1 cellular context compared by ENCODE assay signal in the genomic region with DNA sequence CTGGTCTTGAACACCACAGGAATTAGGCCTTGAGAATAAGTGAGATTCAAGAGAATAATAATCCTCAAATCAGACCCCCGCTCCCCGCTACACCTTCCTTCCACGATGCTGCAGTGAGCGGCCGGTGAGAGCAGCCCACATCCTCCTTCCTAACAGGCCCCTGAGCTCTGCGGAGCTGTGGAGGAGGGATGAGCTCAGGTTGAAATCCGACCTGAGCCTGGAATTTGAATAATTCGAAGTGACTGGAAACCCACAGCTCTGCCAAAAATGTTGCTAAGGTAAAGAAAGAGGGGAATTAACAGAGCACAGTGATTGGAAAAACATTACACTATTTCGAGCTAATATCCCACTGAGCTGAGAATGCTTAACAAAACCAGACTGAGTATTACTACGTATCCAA.
TF ChIP-seq lines count a peak whose summit lies in the region.

No MANE protein-coding gene starts in this region.

TF ChIP-seq in SK-N-SH, 30 proteins besides CTCF, POLR2A, EP300 and RAD21 (continued from another document):
- TF ChIP-seq PBX3 (IDR thresholded peaks at IDR 0.05) (no peak), RFX5 (IDR thresholded peaks at IDR 0.05; ENCODE audit: low read length) (no peak), JUND (IDR thresholded peaks at IDR 0.05) (no peak), TAF1 (IDR thresholded peaks at IDR 0.05; ENCODE audit: borderline replicate concordance, low read depth, low read length) (no peak), POLR2AphosphoS5 (IDR thresholded peaks at IDR 0.05; ENCODE audit: low read depth, low read length) (no peak), CHD2 (IDR thresholded peaks at IDR 0.05; ENCODE audit: low read length, partially characterized antibody) (no peak)
TF ChIP-seq in SK-N-SH: peak in this region for 0.
